ENCODE assay signal across 8 cellular contexts in the genomic region with DNA sequence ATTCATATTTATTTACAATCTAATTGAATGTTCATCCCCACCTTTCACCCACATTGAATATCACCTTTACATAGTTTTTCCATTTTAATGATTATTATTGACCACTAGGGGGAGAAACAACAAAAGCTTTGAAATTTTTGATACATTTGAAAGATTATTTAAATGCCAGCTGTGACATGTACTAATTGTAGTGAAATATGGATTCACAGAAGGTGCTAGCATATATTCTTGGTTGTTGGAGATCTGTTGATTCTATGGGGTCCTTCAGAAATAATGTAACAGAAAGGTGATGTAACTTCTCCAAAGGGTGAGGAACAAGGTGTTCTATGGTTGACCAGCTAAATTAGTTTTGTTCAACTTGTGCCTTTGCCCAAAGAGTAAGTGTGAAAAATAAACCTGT. TPM values are rescaled to one million over a fixed set of nuclear protein-coding genes. Genes with fewer than 3 reads are reported as not detected.
DNase-seq lines count a peak whose midpoint lies in the region; ATAC-seq, FAIRE-seq and TF ChIP-seq lines count a peak whose summit lies in the region.

No MANE protein-coding gene starts in this region.

- no peaks in the 10 kb centered on the region for H3K36me3 Mint-ChIP-seq in activated CD4-positive, alpha-beta T cell treated with anti-CD3 and anti-CD28 coated beads for 36 hours (ENCODE audit: low read depth)

- no peak overlapping the region for H3K9ac ChIP-seq in HepG2 (ENCODE audit: insufficient read depth, low read depth, low read length)

- no peaks in the 10 kb centered on the region for H3K36me3 ChIP-seq in ascending aorta
- no peaks in the 10 kb centered on the region for H3K36me3 ChIP-seq in HepG2 (replicated peaks in 1 of 2; ENCODE audit: control insufficient read depth in 1 of 2, insufficient read depth in 2 of 2, low read length in 2 of 2)

- no peak overlapping the region for H3K4me2 ChIP-seq in HepG2 (ENCODE audit: low read depth, low read length)

- no peaks in the 10 kb centered on the region for H3K4me1 Mint-ChIP-seq in activated CD4-positive, alpha-beta T cell treated with anti-CD3 and anti-CD28 coated beads for 36 hours

- peak; percentile 36 to 63 (median 41) for TF ChIP-seq CTCF in ascending aorta (IDR thresholded peaks at IDR 0.05)
- TF ChIP-seq CTCF in HepG2 (CRISPR knock-in tag; IDR thresholded peaks at IDR 0.05), result peak; percentile 74

- in situ Hi-C loops in G401 (cut with HindIII; ENCODE audit: low sequenced_read_pairs), result no loop called here
- in situ Hi-C loops in HepG2 (cut with HindIII; ENCODE audit: extremely low pct_ligation_motif_present, low pct_unique_long_range_greater_than_20kb), result loop anchor here (5.0 to 10.0 kb wide), 2 partner anchors 747 to 965 kb away; no protein-coding TSS in a partner anchor

- no peaks in the 10 kb centered on the region for H3K9me3 ChIP-seq in ascending aorta
- no peaks in the 10 kb centered on the region for H3K9me3 ChIP-seq in HepG2 (ENCODE audit: low read length)

- no peak overlapping the region for H3K27ac ChIP-seq in ascending aorta
- no peak overlapping the region for H3K27ac ChIP-seq in HepG2 (ENCODE audit: extremely low read length, insufficient read depth, low read length)

- H3K79me2 ChIP-seq in HepG2 (ENCODE audit: insufficient read depth, low read length), result no peaks in the 10 kb centered on the region

- intact Hi-C loops in ascending aorta (cut with DNase I) (loop anchor here (5.0 kb wide), 1 partner anchor 742 kb away; no protein-coding TSS in a partner anchor), HepG2 (cut with micrococcal nuclease; ENCODE audit: unreplicated experiment) (loop anchor here (1.0 to 10.0 kb wide), 8 partner anchors 51 to 1051 kb away; a partner anchor contains a TSS)
- intact Hi-C loops in activated CD4-positive, alpha-beta T cell treated with anti-CD3 and anti-CD28 coated beads for 36 hours (cut with DNase I, micrococcal nuclease), result loop anchor here (1.0 to 10.0 kb wide), 6 partner anchors 415 to 1051 kb away; no protein-coding TSS in a partner anchor

- DNase-seq in G401 (ENCODE audit: low spot score), result peak; percentile 30
- DNase-seq in NCI-H1105 treated with DMSO at 0.1 percent for 48 hours (lab: John Stamatoyannopoulos, UW), result peak; percentile 73
- no peak for DNase-seq in ascending aorta (ENCODE audit: low spot score in 2 of 2)
- DNase-seq in HepG2 (ENCODE audit: low spot score), result peak; percentile 48
- DNase-seq in activated CD4-positive, alpha-beta T cell treated with anti-CD3 and anti-CD28 coated beads for 36 hours, result no peak
- DNase-seq in hepatic stellate cell (ENCODE audit: low spot score), result no peak
- DNase-seq in middle frontal gyrus (ENCODE audit: extremely low spot score, low spot score), result no peak

- TF ChIP-seq RAD21 in HepG2 (CRISPR knock-in tag; IDR thresholded peaks at IDR 0.05), result peak; percentile 67

- no peak for ATAC-seq in HepG2
- ATAC-seq in GM19351 (IDR thresholded peaks at IDR 0.05; ENCODE audit: unreplicated experiment), result no peak
- no peak for ATAC-seq in activated CD4-positive, alpha-beta T cell treated with anti-CD3 and anti-CD28 coated beads for 36 hours

- no peak overlapping the region for H2AFZ ChIP-seq in HepG2 (ENCODE audit: low read length)

- H3K4me3 Mint-ChIP-seq in activated CD4-positive, alpha-beta T cell treated with anti-CD3 and anti-CD28 coated beads for 36 hours, result no peak overlapping the region

- CTCF ChIA-PET in HepG2 (lab: Yijun Ruan, JAX; ENCODE audit: low intra/inter-chr PET ratio, low total read pairs), result interaction anchor here (0.7 to 2.4 kb wide), 9 partner anchors 235 to 1049 kb away, joined by 3 to 24 read pairs (median 5); no protein-coding TSS in a partner anchor
- CTCF ChIA-PET in activated CD4-positive, alpha-beta T cell treated with anti-CD3 and anti-CD28 coated beads for 36 hours (lab: Charles Lee), result interaction anchor here (0.7 to 2.4 kb wide), 15 partner anchors 9 to 1056 kb away, joined by 3 to 17 read pairs (median 4); no protein-coding TSS in a partner anchor

- peak; percentile 28 for FAIRE-seq in HepG2 (lab: Jason Lieb, UNC)

- no peaks in the 10 kb centered on the region for H3K9me3 Mint-ChIP-seq in activated CD4-positive, alpha-beta T cell treated with anti-CD3 and anti-CD28 coated beads for 36 hours (ENCODE audit: low read depth)

- TF ChIP-seq EP300 in HepG2 (IDR thresholded peaks at IDR 0.05; ENCODE audit: low read depth in 2 of 2, low read length in 2 of 2), result no peak
- TF ChIP-seq EP300 in HepG2 (CRISPR knock-in tag; IDR thresholded peaks at IDR 0.05; ENCODE audit: borderline replicate concordance), result no peak

- H3K27ac Mint-ChIP-seq in activated CD4-positive, alpha-beta T cell treated with anti-CD3 and anti-CD28 coated beads for 36 hours, result no peak overlapping the region

- no peaks in the 10 kb centered on the region for H4K20me1 ChIP-seq in HepG2 (ENCODE audit: insufficient read depth, low read length)

- H3K4me1 ChIP-seq in ascending aorta, result peaks cover 0 to 7% of the 10 kb centered on the region in 2 donors
- 0 out of 2 replicates have a peak, but pooled peaks cover 5% of the 10 kb centered on the region for H3K4me1 ChIP-seq in HepG2 (ENCODE audit: insufficient read depth, low read length)

- H3K27me3 ChIP-seq in ascending aorta, result no peaks in the 10 kb centered on the region
- H3K27me3 ChIP-seq in HepG2 (ENCODE audit: control insufficient read depth in 1 of 2, insufficient read depth in 2 of 2, low read length in 2 of 2), result peaks cover 0 to 10% of the 10 kb centered on the region in 2 experiments; a peak in 2 of 5 replicates

- no peak overlapping the region for H3K4me3 ChIP-seq in ascending aorta
- no peak overlapping the region for H3K4me3 ChIP-seq in HepG2 (replicated peaks in 1 of 3; ENCODE audit: insufficient read depth in 1 of 3, low read depth in 2 of 3, low read length in 3 of 3)

- POLR2A ChIA-PET in HepG2 (lab: Yijun Ruan, JAX), result no interaction called here
- POLR2A ChIA-PET in activated CD4-positive, alpha-beta T cell treated with anti-CD3 and anti-CD28 coated beads for 36 hours (lab: Charles Lee), result no interaction called here

- BruUV-seq in HepG2 (replicated peaks; lab: Mats Ljungman, UMichigan), result no TSS peak

- H3K27me3 Mint-ChIP-seq in activated CD4-positive, alpha-beta T cell treated with anti-CD3 and anti-CD28 coated beads for 36 hours, result no peaks in the 10 kb centered on the region

- no peak for TF ChIP-seq POLR2A in HepG2 (IDR thresholded peaks at IDR 0.05; ENCODE audit: insufficient read depth in 1 of 2, low read depth in 2 of 2, low read length in 2 of 2)

RNA-seq across cellular contexts. Expression of a gene that starts 22.4 kb away (rescaled TPM):
- not detected in 2 replicates for total RNA-seq in G401 (2014; rRNA removed; shearing (Covaris generic))
- total RNA-seq in ascending aorta (not detected), HepG2 (2016; rRNA removed; fragmentation: Illumina TruSeq; extraction: Trizol) (not detected in 2 replicates)
- not detected in 2 replicates for total RNA-seq in HepG2 (2016; cell fraction: cytosol; rRNA removed; fragmentation: Illumina TruSeq; extraction: Trizol; ENCODE audit: low read depth)
- total RNA-seq in HepG2 (2016; cell fraction: insoluble cytoplasmic fraction; rRNA removed; fragmentation: Illumina TruSeq; extraction: Trizol), result not detected in 2 replicates
- total RNA-seq in HepG2 (2016; cell fraction: membrane; rRNA removed; fragmentation: Illumina TruSeq; extraction: Trizol), result not detected in 2 replicates
- total RNA-seq in HepG2 (2016; cell fraction: nucleus; rRNA removed; fragmentation: Illumina TruSeq; extraction: Trizol), result not detected in 2 replicates
- polyA plus RNA-seq in HepG2 (2011; rRNA removed), result not detected in 2 replicates
- polyA plus RNA-seq in HepG2 (2011; cell fraction: cytosol; rRNA removed), result not detected in 2 replicates
- polyA plus RNA-seq in HepG2 (2011; cell fraction: nucleus; rRNA removed), result not detected in 2 replicates
- not detected in 2 replicates for polyA plus RNA-seq in HepG2 (2012)
- polyA plus RNA-seq in HepG2 (2016; cell fraction: cytosol; fragmentation: Illumina TruSeq; extraction: Trizol; ENCODE audit: low read depth), result not detected in 2 replicates
- not detected in 2 replicates for polyA plus RNA-seq in HepG2 (2016; cell fraction: insoluble cytoplasmic fraction; fragmentation: Illumina TruSeq; extraction: Trizol; ENCODE audit: low read depth)
- not detected in 2 replicates for polyA plus RNA-seq in HepG2 (2016; cell fraction: membrane; fragmentation: Illumina TruSeq; extraction: Trizol; ENCODE audit: low read depth)
- not detected in 2 replicates for polyA plus RNA-seq in HepG2 (2016; cell fraction: nucleus; fragmentation: Illumina TruSeq; extraction: Trizol; ENCODE audit: insufficient read depth, low read depth)
- not detected in 2 replicates for polyA minus RNA-seq in HepG2 (2011; rRNA and poly(A)+ RNA removed; ENCODE audit: low replicate concordance)
- not detected in 2 replicates for polyA minus RNA-seq in HepG2 (2011; cell fraction: cytosol; rRNA and poly(A)+ RNA removed)
- polyA minus RNA-seq in HepG2 (2011; cell fraction: nucleus; rRNA and poly(A)+ RNA removed), result not detected in 2 replicates
- not detected for total RNA-seq in activated CD4-positive, alpha-beta T cell treated with anti-CD3 and anti-CD28 coated beads for 36 hours

RNA-seq across cellular contexts. Expression of a gene that starts 51.0 kb away (rescaled TPM):
- 15.7 and 26.8 TPM in 2 replicates for total RNA-seq in G401 (2014; rRNA removed; shearing (Covaris generic))
- total RNA-seq in ascending aorta (1.7 TPM), HepG2 (2016; rRNA removed; fragmentation: Illumina TruSeq; extraction: Trizol) (44.1 and 67.1 TPM in 2 replicates)
- total RNA-seq in HepG2 (2016; cell fraction: cytosol; rRNA removed; fragmentation: Illumina TruSeq; extraction: Trizol; ENCODE audit: low read depth), result 2.8 and 3.6 TPM in 2 replicates
- 46.0 and 66.8 TPM in 2 replicates for total RNA-seq in HepG2 (2016; cell fraction: insoluble cytoplasmic fraction; rRNA removed; fragmentation: Illumina TruSeq; extraction: Trizol)
- total RNA-seq in HepG2 (2016; cell fraction: membrane; rRNA removed; fragmentation: Illumina TruSeq; extraction: Trizol), result 11.2 and 11.4 TPM in 2 replicates
- 89.2 and 90.0 TPM in 2 replicates for total RNA-seq in HepG2 (2016; cell fraction: nucleus; rRNA removed; fragmentation: Illumina TruSeq; extraction: Trizol)
- 15.8 and 21.3 TPM in 2 replicates for polyA plus RNA-seq in HepG2 (2011; rRNA removed)
- polyA plus RNA-seq in HepG2 (2011; cell fraction: cytosol; rRNA removed), result 8.7 and 14.2 TPM in 2 replicates
- 7.1 and 8.2 TPM in 2 replicates for polyA plus RNA-seq in HepG2 (2011; cell fraction: nucleus; rRNA removed)
- 16.0 and 24.2 TPM in 2 replicates for polyA plus RNA-seq in HepG2 (2012)
- polyA plus RNA-seq in HepG2 (2016; cell fraction: cytosol; fragmentation: Illumina TruSeq; extraction: Trizol; ENCODE audit: low read depth), result 2.0 and 2.5 TPM in 2 replicates
- polyA plus RNA-seq in HepG2 (2016; cell fraction: insoluble cytoplasmic fraction; fragmentation: Illumina TruSeq; extraction: Trizol; ENCODE audit: low read depth), result 46.1 and 49.1 TPM in 2 replicates
- polyA plus RNA-seq in HepG2 (2016; cell fraction: membrane; fragmentation: Illumina TruSeq; extraction: Trizol; ENCODE audit: low read depth), result 7.5 and 7.8 TPM in 2 replicates
- 24.3 and 24.6 TPM in 2 replicates for polyA plus RNA-seq in HepG2 (2016; cell fraction: nucleus; fragmentation: Illumina TruSeq; extraction: Trizol; ENCODE audit: insufficient read depth, low read depth)
- polyA minus RNA-seq in HepG2 (2011; rRNA and poly(A)+ RNA removed; ENCODE audit: low replicate concordance), result 3.7 and 19.6 TPM in 2 replicates
- polyA minus RNA-seq in HepG2 (2011; cell fraction: cytosol; rRNA and poly(A)+ RNA removed), result 16.4 and 17.6 TPM in 2 replicates
- 89.0 and 103 TPM in 2 replicates for polyA minus RNA-seq in HepG2 (2011; cell fraction: nucleus; rRNA and poly(A)+ RNA removed)
- 10 to 100 TPM in 1 of 2 experiments, 1 to 10 TPM in 1; 9.5 to 14.9 TPM for total RNA-seq in activated CD4-positive, alpha-beta T cell treated with anti-CD3 and anti-CD28 coated beads for 36 hours

RNA-seq across cellular contexts. Expression of a gene that starts 52.9 kb away (rescaled TPM):
- total RNA-seq in G401 (2014; rRNA removed; shearing (Covaris generic)), result 58.0 and 80.7 TPM in 2 replicates
- total RNA-seq in ascending aorta (120 TPM), HepG2 (2016; rRNA removed; fragmentation: Illumina TruSeq; extraction: Trizol) (49.8 and 68.8 TPM in 2 replicates)
- 29.9 and 37.9 TPM in 2 replicates for total RNA-seq in HepG2 (2016; cell fraction: cytosol; rRNA removed; fragmentation: Illumina TruSeq; extraction: Trizol; ENCODE audit: low read depth)
- 53.1 and 63.5 TPM in 2 replicates for total RNA-seq in HepG2 (2016; cell fraction: insoluble cytoplasmic fraction; rRNA removed; fragmentation: Illumina TruSeq; extraction: Trizol)
- 110 and 116 TPM in 2 replicates for total RNA-seq in HepG2 (2016; cell fraction: membrane; rRNA removed; fragmentation: Illumina TruSeq; extraction: Trizol)
- total RNA-seq in HepG2 (2016; cell fraction: nucleus; rRNA removed; fragmentation: Illumina TruSeq; extraction: Trizol), result 23.2 and 25.1 TPM in 2 replicates
- 22.3 and 22.5 TPM in 2 replicates for polyA plus RNA-seq in HepG2 (2011; rRNA removed)
- polyA plus RNA-seq in HepG2 (2011; cell fraction: cytosol; rRNA removed), result 29.0 and 29.5 TPM in 2 replicates
- 12.9 and 15.9 TPM in 2 replicates for polyA plus RNA-seq in HepG2 (2011; cell fraction: nucleus; rRNA removed)
- 22.3 and 30.1 TPM in 2 replicates for polyA plus RNA-seq in HepG2 (2012)
- polyA plus RNA-seq in HepG2 (2016; cell fraction: cytosol; fragmentation: Illumina TruSeq; extraction: Trizol; ENCODE audit: low read depth), result 23.7 and 37.0 TPM in 2 replicates
- polyA plus RNA-seq in HepG2 (2016; cell fraction: insoluble cytoplasmic fraction; fragmentation: Illumina TruSeq; extraction: Trizol; ENCODE audit: low read depth), result 61.0 and 63.9 TPM in 2 replicates
- 76.4 and 78.9 TPM in 2 replicates for polyA plus RNA-seq in HepG2 (2016; cell fraction: membrane; fragmentation: Illumina TruSeq; extraction: Trizol; ENCODE audit: low read depth)
- polyA plus RNA-seq in HepG2 (2016; cell fraction: nucleus; fragmentation: Illumina TruSeq; extraction: Trizol; ENCODE audit: insufficient read depth, low read depth), result 28.5 and 28.7 TPM in 2 replicates
- polyA minus RNA-seq in HepG2 (2011; rRNA and poly(A)+ RNA removed; ENCODE audit: low replicate concordance), result 7.0 and 35.4 TPM in 2 replicates
- 28.0 and 32.8 TPM in 2 replicates for polyA minus RNA-seq in HepG2 (2011; cell fraction: cytosol; rRNA and poly(A)+ RNA removed)
- polyA minus RNA-seq in HepG2 (2011; cell fraction: nucleus; rRNA and poly(A)+ RNA removed), result 26.9 and 32.9 TPM in 2 replicates
- total RNA-seq in activated CD4-positive, alpha-beta T cell treated with anti-CD3 and anti-CD28 coated beads for 36 hours, result 10 to 100 TPM; 17.5 to 21.6 TPM

Comparison
In these comparisons a context has a peak if more than half of its experiments do, and no peak if none do; other contexts are left out.
1. DNase-seq: peak in G401 (single experiment), NCI-H1105 treated with DMSO at 0.1 percent for 48 hours (single experiment) and HepG2 (single experiment); none in ascending aorta (0 of 2), activated CD4-positive, alpha-beta T cell treated with anti-CD3 and anti-CD28 coated beads for 36 hours (single experiment), hepatic stellate cell (single experiment) and middle frontal gyrus (single experiment).